In the genomic region with DNA sequence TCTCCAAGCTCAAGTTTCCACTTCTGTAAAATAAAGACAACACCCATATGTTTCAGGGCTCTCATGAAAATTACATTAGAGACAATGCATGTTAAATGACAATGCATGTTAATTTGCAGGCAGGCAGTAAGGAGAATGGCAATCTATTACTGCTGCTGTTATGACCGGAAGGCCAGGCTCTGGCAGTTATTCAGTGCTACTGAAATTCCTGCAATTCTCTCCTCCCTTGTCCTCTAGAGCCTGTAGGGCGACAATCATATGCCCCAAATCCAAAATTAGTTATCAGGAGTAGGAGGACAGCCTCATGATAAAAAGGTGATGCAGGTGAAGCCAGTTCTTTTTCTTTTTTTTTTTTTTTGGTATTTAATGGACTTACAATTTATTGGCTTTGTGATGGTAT, we compare ENCODE assay signal across 20 cellular contexts. TPM values are rescaled to one million over a fixed set of nuclear protein-coding genes. Genes with fewer than 3 reads are reported as not detected.
DNase-seq lines count a peak whose midpoint lies in the region; ATAC-seq and TF ChIP-seq lines count a peak whose summit lies in the region.
"Had no signal": no experiment of that assay in that cellular context is flagged by ENCODE, and none has a peak within 500 bp of the region (broad histone marks: within the 10 kb centered on the region; RNA-seq: fewer than 3 reads in every experiment).

No MANE protein-coding gene starts in this region.

- no peaks in the 10 kb centered on the region for H3K79me2 ChIP-seq in osteoblast (ENCODE audit: insufficient read depth, low read length)

- 58% methylated on average over 2 of the region's 2 CpGs for WGBS in right cardiac atrium
- WGBS in heart left ventricle, 4 donors: 40 to 62% (median 48%) methylated on average over 2 of the region's 2 CpGs

- no peaks in the 10 kb centered on the region for H3K36me3 ChIP-seq in heart left ventricle
- no peaks in the 10 kb centered on the region for H3K36me3 ChIP-seq in right atrium auricular region
- no peaks in the 10 kb centered on the region for H3K36me3 ChIP-seq in left ventricle myocardium inferior
- H3K36me3 ChIP-seq in osteoblast (ENCODE audit: insufficient read depth, low read length): no peaks in the 10 kb centered on the region
- H3K36me3 ChIP-seq: BLaER1 treated with 17β-estradiol and CSF1 and Interleukin-3, amounts not matched to agents 10 nM and 100 nM had no signal

- no peaks in the 10 kb centered on the region for H3K9me3 ChIP-seq in right cardiac atrium (ENCODE audit: control insufficient read depth, low read length)
- H3K9me3 ChIP-seq in heart left ventricle: no peaks in the 10 kb centered on the region
- no peaks in the 10 kb centered on the region for H3K9me3 ChIP-seq in right atrium auricular region
- H3K9me3 ChIP-seq in left ventricle myocardium inferior (replicated peaks): peaks cover 3% of the 10 kb centered on the region
- no peaks in the 10 kb centered on the region for H3K9me3 ChIP-seq in osteoblast (ENCODE audit: low read depth, low read length)

- no peaks in the 10 kb centered on the region for H3K27me3 ChIP-seq in right cardiac atrium (ENCODE audit: control insufficient read depth, insufficient read depth)
- no peaks in the 10 kb centered on the region for H3K27me3 ChIP-seq in heart left ventricle
- no peaks in the 10 kb centered on the region for H3K27me3 ChIP-seq in right atrium auricular region
- no peaks in the 10 kb centered on the region for H3K27me3 ChIP-seq in left ventricle myocardium inferior (ENCODE audit: low read depth)
- no peaks in the 10 kb centered on the region for H3K27me3 ChIP-seq in osteoblast (ENCODE audit: insufficient read depth, low read length)
- H3K27me3 ChIP-seq: BLaER1 treated with 17β-estradiol and CSF1 and Interleukin-3, amounts not matched to agents 10 nM and 100 nM had no signal

- H3K4me3 ChIP-seq in right cardiac atrium (ENCODE audit: low read length) (no peak overlapping the region), heart left ventricle (no peak overlapping the region), right atrium auricular region (no peak overlapping the region), left ventricle myocardium inferior (no peak overlapping the region), osteoblast (ENCODE audit: insufficient read depth, low read length) (no peak overlapping the region)
- H3K4me3 ChIP-seq: BLaER1 treated with 17β-estradiol and CSF1 and Interleukin-3, amounts not matched to agents 10 nM and 100 nM; GM12878 had no signal

- H3K27ac ChIP-seq in right cardiac atrium (ENCODE audit: low read length) (no peak overlapping the region), heart left ventricle (peak overlapping the region in 1 of 12 donors; percentile 47), right atrium auricular region (peak overlapping the region in 1 of 2 donors; percentile 24), left ventricle myocardium inferior (replicated peaks) (peak overlapping the region; percentile 14), osteoblast (ENCODE audit: low read depth, low read length) (no peak overlapping the region)
- H3K27ac ChIP-seq: BLaER1 treated with 17β-estradiol and CSF1 and Interleukin-3, amounts not matched to agents 10 nM and 100 nM; C4-2B had no signal

- H3K4me2 ChIP-seq in osteoblast (ENCODE audit: insufficient read depth, low read length): no peak overlapping the region
- H3K4me2 ChIP-seq: BLaER1 treated with 17β-estradiol and CSF1 and Interleukin-3, amounts not matched to agents 10 nM and 100 nM had no signal

- intact Hi-C loops in Right ventricle myocardium inferior (cut with DNase I): loop anchor here (10.0 kb wide), 3 partner anchors 45 to 395 kb away; partner anchors contain the start of genes CAST and ERAP2
- intact Hi-C loops in right cardiac atrium (cut with DNase I): loop anchor here (5.0 to 10.0 kb wide), 4 partner anchors 42 to 545 kb away; partner anchors contain the start of gene CAST (in 1 of the 4)
- intact Hi-C loops in heart left ventricle (cut with DNase I): loop anchor here in 7 of 10 donors (5.0 to 10.0 kb wide), 9 partner anchors 32 to 545 kb away; no protein-coding TSS in a partner anchor
- intact Hi-C loops in left ventricle myocardium inferior (cut with micrococcal nuclease): loop anchor here (10.0 kb wide), 1 partner anchor 75 kb away; no protein-coding TSS in a partner anchor

- H4K20me1 ChIP-seq in osteoblast (ENCODE audit: insufficient read depth, low read length): no peaks in the 10 kb centered on the region
- H4K20me1 ChIP-seq: BLaER1 treated with 17β-estradiol and CSF1 and Interleukin-3, amounts not matched to agents 10 nM and 100 nM had no signal

- H2AFZ ChIP-seq in osteoblast (ENCODE audit: low read length): no peak overlapping the region

- TF ChIP-seq CTCF in heart left ventricle (IDR thresholded peaks at IDR 0.05) (no peak), right atrium auricular region (IDR thresholded peaks at IDR 0.05) (no peak), left ventricle myocardium inferior (IDR thresholded peaks at IDR 0.05; ENCODE audit: borderline replicate concordance) (no peak), osteoblast (IDR thresholded peaks at IDR 0.05; ENCODE audit: extremely low read depth, low read depth, low read length) (no peak)

- peaks cover 4% of the 10 kb centered on the region for H3K4me1 ChIP-seq in right cardiac atrium (ENCODE audit: control insufficient read depth, insufficient read depth, low read length)
- peaks cover 0 to 12% (median 6%) of the 10 kb centered on the region in 12 donors for H3K4me1 ChIP-seq in heart left ventricle
- peaks cover 0 to 7% of the 10 kb centered on the region in 2 donors for H3K4me1 ChIP-seq in right atrium auricular region
- peaks cover 15% of the 10 kb centered on the region for H3K4me1 ChIP-seq in left ventricle myocardium inferior
- H3K4me1 ChIP-seq in osteoblast (ENCODE audit: insufficient read depth, low read length): peaks cover 5% of the 10 kb centered on the region

- TF ChIP-seq POLR2A in heart left ventricle (IDR thresholded peaks at IDR 0.05): no peak

- ATAC-seq in Right ventricle myocardium inferior: peak; percentile 57
- no peak for ATAC-seq in right cardiac atrium
- peak in 3 of 4 donors; percentile 41 to 73 (median 60) for ATAC-seq in heart left ventricle
- ATAC-seq in GM21367 (IDR thresholded peaks at IDR 0.05; ENCODE audit: unreplicated experiment): no peak
- ATAC-seq: CD8-positive, alpha-beta T cell; GM12878 had no signal

- DNase-seq in Right ventricle myocardium inferior (ENCODE audit: missing footprints) (no peak), right cardiac atrium (no peak), heart left ventricle (peak in 1 of 5 donors; percentile 19), right atrium auricular region (ENCODE audit: low spot score) (no peak), left ventricle myocardium inferior (no peak), osteoblast (ENCODE audit: insufficient read length, low spot score, missing footprints) (peak; percentile 15), GM03348 (ENCODE audit: low spot score) (no peak)
- DNase-seq: 8988T; ACHN; AML-193; Caco-2; Calu3; CD4-positive, alpha-beta T cell; CD8-positive, alpha-beta T cell; DMS79 treated with DMSO at 0.1 percent for 48 hours; GF-D8 had no signal

RNA-seq across cellular contexts. Expression of gene CAST, which starts 42.2 kb away (rescaled TPM):
- total RNA-seq in Right ventricle myocardium inferior (461 TPM), right cardiac atrium (100 to 1,000 TPM; 445 to 594 (median 567) TPM), heart left ventricle (100 to 1,000 TPM; 373 to 748 (median 549) TPM), right atrium auricular region (100 to 1,000 TPM; 439 to 631 TPM), left ventricle myocardium inferior (649 TPM), osteoblast (278 and 281 TPM in 2 replicates)
- polyA plus RNA-seq in right cardiac atrium (222 TPM), heart left ventricle (100 to 1,000 TPM; 179 to 396 TPM)

Comparison
In these comparisons a context has a peak if more than half of its experiments do, and no peak if none do; other contexts are left out.
1. ATAC-seq: peak in Right ventricle myocardium inferior (single experiment) and heart left ventricle (3 of 4); none in right cardiac atrium (0 of 2) and GM21367 (single experiment).